1 cellular context compared by ENCODE assay signal in genomic region chr2:29113027-29113686, GRCh38.
TF ChIP-seq lines count a peak whose summit lies in the region.

No MANE protein-coding gene starts in this region.

TF ChIP-seq in WTC11, 78 proteins besides CTCF, POLR2A, EP300 and RAD21 (continued from another document):
- TF ChIP-seq, protein P1, sequence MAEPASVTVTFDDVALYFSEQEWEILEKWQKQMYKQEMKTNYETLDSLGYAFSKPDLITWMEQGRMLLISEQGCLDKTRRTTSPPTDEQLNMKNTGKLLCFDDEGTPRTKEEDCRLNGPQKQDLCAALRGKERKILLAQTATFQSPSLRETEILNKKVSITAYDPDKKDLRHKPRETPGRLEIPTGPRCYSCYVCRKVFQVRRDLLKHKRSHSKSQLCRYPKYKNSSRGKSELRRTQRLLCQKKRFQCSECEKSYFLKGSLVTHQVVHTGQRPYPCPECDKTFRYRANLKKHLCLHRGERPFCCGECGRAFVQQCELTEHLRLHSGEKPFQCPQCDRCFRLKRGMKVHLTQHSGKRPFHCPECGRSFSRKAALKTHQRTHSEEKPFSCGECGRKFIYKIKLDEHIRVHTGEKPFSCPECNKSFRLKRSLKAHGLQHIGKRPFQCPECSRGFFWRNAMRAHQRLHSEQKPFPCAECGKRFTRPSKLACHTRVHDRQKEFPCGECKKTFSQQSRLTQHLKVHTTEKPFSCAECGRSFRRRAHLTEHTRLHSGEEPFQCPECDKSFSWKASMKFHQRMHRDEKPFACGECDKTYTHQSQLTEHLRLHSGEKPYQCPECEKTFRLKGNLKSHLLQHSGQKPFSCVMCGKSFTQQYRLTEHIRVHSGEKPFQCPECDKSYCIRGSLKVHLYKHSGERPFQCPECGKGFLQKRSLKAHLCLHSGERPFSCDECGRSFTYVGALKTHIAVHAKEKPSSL (CRISPR knock-in tag; conservative IDR thresholded peaks at IDR 0.05) = no peak
- TF ChIP-seq ATF1 (CRISPR knock-in tag; IDR thresholded peaks at IDR 0.05) (no peak), RELA (CRISPR knock-in tag; IDR thresholded peaks at IDR 0.05; ENCODE audit: borderline replicate concordance) (no peak), TEAD1 (CRISPR knock-in tag; IDR thresholded peaks at IDR 0.05) (no peak), TP53 (CRISPR knock-in tag; IDR thresholded peaks at IDR 0.05) (no peak), E2F5 (CRISPR knock-in tag; IDR thresholded peaks at IDR 0.05) (no peak), ZMAT4 (CRISPR knock-in tag; IDR thresholded peaks at IDR 0.05) (no peak), ATF3 (CRISPR knock-in tag; conservative IDR thresholded peaks at IDR 0.05) (no peak), ELF4 (CRISPR knock-in tag; IDR thresholded peaks at IDR 0.05; ENCODE audit: low read depth) (no peak), ZNF232 (CRISPR knock-in tag; IDR thresholded peaks at IDR 0.05) (no peak), STAT6 (CRISPR knock-in tag; conservative IDR thresholded peaks at IDR 0.05; ENCODE audit: low read depth) (no peak), SMAD3 (CRISPR knock-in tag; IDR thresholded peaks at IDR 0.05; ENCODE audit: borderline replicate concordance) (no peak), GTF2I (CRISPR knock-in tag; conservative IDR thresholded peaks at IDR 0.05) (no peak)
- TF ChIP-seq, protein P2, sequence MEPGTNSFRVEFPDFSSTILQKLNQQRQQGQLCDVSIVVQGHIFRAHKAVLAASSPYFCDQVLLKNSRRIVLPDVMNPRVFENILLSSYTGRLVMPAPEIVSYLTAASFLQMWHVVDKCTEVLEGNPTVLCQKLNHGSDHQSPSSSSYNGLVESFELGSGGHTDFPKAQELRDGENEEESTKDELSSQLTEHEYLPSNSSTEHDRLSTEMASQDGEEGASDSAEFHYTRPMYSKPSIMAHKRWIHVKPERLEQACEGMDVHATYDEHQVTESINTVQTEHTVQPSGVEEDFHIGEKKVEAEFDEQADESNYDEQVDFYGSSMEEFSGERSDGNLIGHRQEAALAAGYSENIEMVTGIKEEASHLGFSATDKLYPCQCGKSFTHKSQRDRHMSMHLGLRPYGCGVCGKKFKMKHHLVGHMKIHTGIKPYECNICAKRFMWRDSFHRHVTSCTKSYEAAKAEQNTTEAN (CRISPR knock-in tag; IDR thresholded peaks at IDR 0.05) = no peak
- TF ChIP-seq, protein P3, sequence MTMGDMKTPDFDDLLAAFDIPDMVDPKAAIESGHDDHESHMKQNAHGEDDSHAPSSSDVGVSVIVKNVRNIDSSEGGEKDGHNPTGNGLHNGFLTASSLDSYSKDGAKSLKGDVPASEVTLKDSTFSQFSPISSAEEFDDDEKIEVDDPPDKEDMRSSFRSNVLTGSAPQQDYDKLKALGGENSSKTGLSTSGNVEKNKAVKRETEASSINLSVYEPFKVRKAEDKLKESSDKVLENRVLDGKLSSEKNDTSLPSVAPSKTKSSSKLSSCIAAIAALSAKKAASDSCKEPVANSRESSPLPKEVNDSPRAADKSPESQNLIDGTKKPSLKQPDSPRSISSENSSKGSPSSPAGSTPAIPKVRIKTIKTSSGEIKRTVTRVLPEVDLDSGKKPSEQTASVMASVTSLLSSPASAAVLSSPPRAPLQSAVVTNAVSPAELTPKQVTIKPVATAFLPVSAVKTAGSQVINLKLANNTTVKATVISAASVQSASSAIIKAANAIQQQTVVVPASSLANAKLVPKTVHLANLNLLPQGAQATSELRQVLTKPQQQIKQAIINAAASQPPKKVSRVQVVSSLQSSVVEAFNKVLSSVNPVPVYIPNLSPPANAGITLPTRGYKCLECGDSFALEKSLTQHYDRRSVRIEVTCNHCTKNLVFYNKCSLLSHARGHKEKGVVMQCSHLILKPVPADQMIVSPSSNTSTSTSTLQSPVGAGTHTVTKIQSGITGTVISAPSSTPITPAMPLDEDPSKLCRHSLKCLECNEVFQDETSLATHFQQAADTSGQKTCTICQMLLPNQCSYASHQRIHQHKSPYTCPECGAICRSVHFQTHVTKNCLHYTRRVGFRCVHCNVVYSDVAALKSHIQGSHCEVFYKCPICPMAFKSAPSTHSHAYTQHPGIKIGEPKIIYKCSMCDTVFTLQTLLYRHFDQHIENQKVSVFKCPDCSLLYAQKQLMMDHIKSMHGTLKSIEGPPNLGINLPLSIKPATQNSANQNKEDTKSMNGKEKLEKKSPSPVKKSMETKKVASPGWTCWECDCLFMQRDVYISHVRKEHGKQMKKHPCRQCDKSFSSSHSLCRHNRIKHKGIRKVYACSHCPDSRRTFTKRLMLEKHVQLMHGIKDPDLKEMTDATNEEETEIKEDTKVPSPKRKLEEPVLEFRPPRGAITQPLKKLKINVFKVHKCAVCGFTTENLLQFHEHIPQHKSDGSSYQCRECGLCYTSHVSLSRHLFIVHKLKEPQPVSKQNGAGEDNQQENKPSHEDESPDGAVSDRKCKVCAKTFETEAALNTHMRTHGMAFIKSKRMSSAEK (CRISPR knock-in tag; IDR thresholded peaks at IDR 0.05; ENCODE audit: borderline replicate concordance) = no peak
